ENCODE assay signal across 21 cellular contexts in the genomic region with DNA sequence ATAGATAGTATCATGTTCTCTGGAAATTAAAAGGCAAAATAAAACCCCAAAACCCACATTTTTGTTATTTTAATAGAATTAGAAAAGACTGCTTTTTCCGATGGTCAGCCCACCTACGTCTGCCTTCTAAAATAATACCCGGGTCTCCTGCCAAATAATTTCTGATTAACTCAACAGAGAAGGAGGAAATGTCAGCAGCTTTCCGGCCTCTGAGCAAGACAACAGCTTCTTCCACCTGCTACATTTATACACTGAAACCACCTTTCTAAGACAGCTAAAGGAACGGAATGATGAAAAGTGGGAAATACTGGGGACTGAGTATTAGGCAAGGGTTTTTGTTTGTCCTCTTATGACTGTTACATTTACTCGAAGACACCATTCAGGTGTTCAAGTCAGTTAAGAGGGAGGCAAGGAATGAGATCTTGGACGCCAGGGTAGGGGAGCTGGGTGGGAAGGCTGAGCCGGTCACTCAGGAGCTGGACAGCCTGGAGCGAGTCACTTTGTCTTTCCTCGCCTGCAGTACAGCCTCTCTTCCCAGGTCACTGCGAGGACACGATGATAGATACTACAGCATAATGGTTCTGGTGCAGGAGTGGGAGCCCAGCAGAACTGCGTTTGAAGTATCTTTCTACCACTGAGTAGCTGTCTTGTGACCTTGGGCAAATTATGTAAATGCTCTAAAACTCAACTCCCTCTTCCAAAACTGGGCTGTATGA.
DNase-seq lines count a peak whose midpoint lies in the region; ATAC-seq and TF ChIP-seq lines count a peak whose summit lies in the region.
"Had no signal": no experiment of that assay in that cellular context is flagged by ENCODE, and none has a peak within 500 bp of the region (broad histone marks: within the 10 kb centered on the region; RNA-seq: fewer than 3 reads in every experiment).

No MANE protein-coding gene starts in this region.

- H3K9me3 ChIP-seq in heart left ventricle (no peaks in the 10 kb centered on the region), lower lobe of right lung (no peaks in the 10 kb centered on the region)
- H3K9me3 ChIP-seq: A549, BE2C had no signal

- peak overlapping the region in 2 of 12 donors; percentile 9 to 13 for H3K4me3 ChIP-seq in heart left ventricle
- H3K4me3 ChIP-seq in lower lobe of right lung = no peak overlapping the region
- H3K4me3 ChIP-seq: A549 had no signal

- CTCF ChIA-PET in activated CD4-positive, alpha-beta memory T cell treated with anti-CD3 and anti-CD28 coated beads for 36 hours (lab: Charles Lee) = no interaction called here

- no peaks in the 10 kb centered on the region for H3K4me1 Mint-ChIP-seq in activated CD4-positive, alpha-beta memory T cell treated with anti-CD3 and anti-CD28 coated beads for 36 hours (ENCODE audit: low read depth)

- no peak for TF ChIP-seq POLR2A in heart left ventricle (IDR thresholded peaks at IDR 0.05)

- H3K27ac Mint-ChIP-seq in activated CD4-positive, alpha-beta memory T cell treated with anti-CD3 and anti-CD28 coated beads for 36 hours = no peak overlapping the region
- H3K27ac Mint-ChIP-seq: IgD-negative memory B cell had no signal

- no peaks in the 10 kb centered on the region for H3K9me3 Mint-ChIP-seq in activated CD4-positive, alpha-beta memory T cell treated with anti-CD3 and anti-CD28 coated beads for 36 hours

- intact Hi-C loops in heart left ventricle (cut with DNase I) (no loop called here), lower lobe of right lung (cut with DNase I) (no loop called here)
- intact Hi-C loops in activated CD4-positive, alpha-beta memory T cell treated with anti-CD3 and anti-CD28 coated beads for 36 hours (cut with micrococcal nuclease) = no loop called here

- DNase-seq in caudate nucleus (lab: John Stamatoyannopoulos, UW) (no peak), heart left ventricle (peak in 1 of 5 donors; percentile 30), lower lobe of right lung (no peak), hepatic stellate cell (ENCODE audit: low spot score) (no peak), NCI-H146 treated with DMSO at 0.1 percent for 48 hours (lab: John Stamatoyannopoulos, UW; ENCODE audit: unreplicated experiment) (no peak)
- no peak for DNase-seq in activated CD4-positive, alpha-beta memory T cell treated with anti-CD3 and anti-CD28 coated beads for 36 hours
- DNase-seq: BE2C, DMS53, GDM1, Karpas-422, MV-4-11, NCI-H1105 treated with DMSO at 0.1 percent for 48 hours, NCI-H1694 treated with DMSO at 0.1 percent for 48 hours, NCI-H446 treated with DMSO at 0.1 percent for 48 hours, NCI-H526 treated with DMSO at 0.1 percent for 48 hours, OCI-M1, SHP77 had no signal

- no peak overlapping the region for H3K4me3 Mint-ChIP-seq in activated CD4-positive, alpha-beta memory T cell treated with anti-CD3 and anti-CD28 coated beads for 36 hours
- H3K4me3 Mint-ChIP-seq: IgD-negative memory B cell had no signal

- POLR2A ChIA-PET in activated CD4-positive, alpha-beta memory T cell treated with anti-CD3 and anti-CD28 coated beads for 36 hours (lab: Charles Lee) = no interaction called here

- no peaks in the 10 kb centered on the region for H3K27me3 ChIP-seq in heart left ventricle
- H3K27me3 ChIP-seq in lower lobe of right lung (ENCODE audit: low read depth) = no peaks in the 10 kb centered on the region
- H3K27me3 ChIP-seq: BE2C had no signal

- WGBS in heart left ventricle, 4 donors = 21 to 29% (median 27%) methylated on average over 13 of the region's 13 CpGs

- no peaks in the 10 kb centered on the region for H3K36me3 Mint-ChIP-seq in activated CD4-positive, alpha-beta memory T cell treated with anti-CD3 and anti-CD28 coated beads for 36 hours
- H3K36me3 Mint-ChIP-seq: IgD-negative memory B cell had no signal

- H3K27me3 Mint-ChIP-seq in activated CD4-positive, alpha-beta memory T cell treated with anti-CD3 and anti-CD28 coated beads for 36 hours = peaks cover 3% of the 10 kb centered on the region

- peak overlapping the region; percentile 58 for H3K27ac ChIP-seq in caudate nucleus (ENCODE audit: low read depth, low read length)
- H3K27ac ChIP-seq in heart left ventricle = peak overlapping the region in 7 of 12 donors; percentile 16 to 64 (median 53)
- peak overlapping the region; percentile 26 for H3K27ac ChIP-seq in lower lobe of right lung
- H3K27ac ChIP-seq in temporal lobe (ENCODE audit: low read depth, low read length) = peak overlapping the region; percentile 70
- H3K27ac ChIP-seq: A549 had no signal

- no peak for TF ChIP-seq CTCF in heart left ventricle (IDR thresholded peaks at IDR 0.05)
- TF ChIP-seq CTCF in lower lobe of right lung (IDR thresholded peaks at IDR 0.05) = no peak

- peaks cover 4 to 43% (median 33%) of the 10 kb centered on the region in 12 donors for H3K4me1 ChIP-seq in heart left ventricle
- H3K4me1 ChIP-seq in lower lobe of right lung = peaks cover 9% of the 10 kb centered on the region
- H3K4me1 ChIP-seq: A549, BE2C had no signal

- H3K36me3 ChIP-seq in heart left ventricle = no peaks in the 10 kb centered on the region
- no peaks in the 10 kb centered on the region for H3K36me3 ChIP-seq in lower lobe of right lung
- H3K36me3 ChIP-seq: BE2C had no signal

- ATAC-seq in heart left ventricle (peak; percentile 35 to 74 (median 62)), lower lobe of right lung (no peak)
- ATAC-seq: A549, HCT116 had no signal

Comparison
In these comparisons a context has a peak if more than half of its experiments do, and no peak if none do; other contexts are left out.
1. ATAC-seq: peak in heart left ventricle (4 of 4); none in lower lobe of right lung (0 of 2).
2. Peak in every context shown above with its lines, with median percentiles within 50 percentile points of each other: H3K27ac ChIP-seq.